Comparison of ENCODE assay signal across 32 cellular contexts in the genomic region with DNA sequence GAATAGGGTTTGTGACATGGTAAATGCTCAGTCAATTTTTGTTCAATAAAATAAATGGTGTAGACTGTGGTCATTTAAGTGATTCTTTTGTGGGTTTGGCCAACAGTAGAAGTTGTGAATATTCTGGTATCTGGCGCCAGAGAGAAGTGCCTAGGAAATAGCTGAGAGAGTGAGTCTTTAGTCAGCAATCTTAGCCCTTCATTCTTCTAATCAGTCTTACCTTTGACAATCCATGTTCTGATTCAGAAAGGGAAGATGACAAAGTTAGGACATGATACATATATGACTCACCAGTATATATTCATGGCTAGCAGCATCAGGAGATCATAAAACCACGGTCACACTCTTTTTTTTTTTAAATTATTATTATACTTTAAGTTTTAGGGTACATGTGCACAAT.
DNase-seq lines count a peak whose midpoint lies in the region; ATAC-seq, FAIRE-seq and TF ChIP-seq lines count a peak whose summit lies in the region.
"Had no signal": no experiment of that assay in that cellular context is flagged by ENCODE, and none has a peak within 500 bp of the region (broad histone marks: within the 10 kb centered on the region; RNA-seq: fewer than 3 reads in every experiment).

No MANE protein-coding gene starts in this region.

- no peaks in the 10 kb centered on the region for H3K79me2 ChIP-seq in astrocyte (ENCODE audit: insufficient read depth, low read length)

- peak; percentile 78 for FAIRE-seq in astrocyte (lab: Jason Lieb, UNC)
- FAIRE-seq: A549, endometrium, GM12891 had no signal

- H3K9me3 ChIP-seq in astrocyte (ENCODE audit: insufficient read depth, low read depth, low read length): no peaks in the 10 kb centered on the region
- H3K9me3 ChIP-seq: A549, Caco-2, left lung, psoas muscle, upper lobe of left lung had no signal

- ATAC-seq in GM21390 (IDR thresholded peaks at IDR 0.05; ENCODE audit: unreplicated experiment): no peak
- no peak for ATAC-seq in WTC11
- no peak for ATAC-seq in GM21723 (IDR thresholded peaks at IDR 0.05; ENCODE audit: unreplicated experiment)
- ATAC-seq: A549; activated T-cell treated with anti-CD3 and anti-CD28 coated beads, Interleukin-2, amount 50 U/mL, for 72 hours; heart right ventricle; left lung; Panc1; psoas muscle had no signal

- POLR2A ChIA-PET in WTC11 (lab: Charles Lee): no interaction called here

- CTCF ChIA-PET in WTC11 (lab: Charles Lee): no interaction called here

- intact Hi-C loops in CD14-positive monocyte (cut with micrococcal nuclease): no loop called here

- H3K27ac Mint-ChIP-seq in astrocyte (ENCODE audit: unreplicated experiment) (no peak overlapping the region), CD14-positive monocyte (no peak overlapping the region), WTC11 (no peak overlapping the region)
- H3K27ac Mint-ChIP-seq: activated naive CD4-positive, alpha-beta T cell treated with anti-CD3 and anti-CD28 coated beads for 36 hours; activated T-cell treated with anti-CD3 and anti-CD28 coated beads, Interleukin-2, amount 50 U/mL, for 72 hours; naive B cell had no signal

- H3K9me3 Mint-ChIP-seq in astrocyte (ENCODE audit: unreplicated experiment): no peaks in the 10 kb centered on the region
- peaks cover 0 to 2% (median 0%) of the 10 kb centered on the region in 7 donors for H3K9me3 Mint-ChIP-seq in CD14-positive monocyte
- peaks cover 7% of the 10 kb centered on the region for H3K9me3 Mint-ChIP-seq in WTC11
- H3K9me3 Mint-ChIP-seq: activated naive CD4-positive, alpha-beta T cell treated with anti-CD3 and anti-CD28 coated beads for 36 hours had no signal

- H3K36me3 Mint-ChIP-seq in astrocyte (ENCODE audit: low read depth, unreplicated experiment): no peaks in the 10 kb centered on the region
- H3K36me3 Mint-ChIP-seq in CD14-positive monocyte: no peaks in the 10 kb centered on the region
- peaks cover 3% of the 10 kb centered on the region; the same call in 1 of the 2 replicates for H3K36me3 Mint-ChIP-seq in WTC11
- H3K36me3 Mint-ChIP-seq: naive B cell had no signal

- no peak overlapping the region for H3K4me3 ChIP-seq in astrocyte (ENCODE audit: insufficient read depth, low read depth, low read length)
- H3K4me3 ChIP-seq: A549; BLaER1 treated with 17β-estradiol and CSF1 and Interleukin-3, amounts not matched to agents 10 nM and 100 nM; heart right ventricle; left lung; psoas muscle; upper lobe of left lung had no signal

- H3K4me2 ChIP-seq in astrocyte (ENCODE audit: low read length): no peak overlapping the region
- H3K4me2 ChIP-seq: A549; BLaER1 treated with 17β-estradiol and CSF1 and Interleukin-3, amounts not matched to agents 10 nM and 100 nM had no signal

- H3K27me3 Mint-ChIP-seq in astrocyte (ENCODE audit: low read depth, unreplicated experiment): no peaks in the 10 kb centered on the region
- no peaks in the 10 kb centered on the region for H3K27me3 Mint-ChIP-seq in CD14-positive monocyte (ENCODE audit: low read depth in 3 of 3)
- H3K27me3 Mint-ChIP-seq in WTC11 (ENCODE audit: low read depth): no peaks in the 10 kb centered on the region
- H3K27me3 Mint-ChIP-seq: central memory CD8-positive, alpha-beta T cell; naive B cell had no signal

- no peak overlapping the region for H2AFZ ChIP-seq in astrocyte (ENCODE audit: low read depth, low read length)

- H3K27me3 ChIP-seq in astrocyte (ENCODE audit: insufficient read depth, low read length): no peaks in the 10 kb centered on the region
- H3K27me3 ChIP-seq: BLaER1 treated with 17β-estradiol and CSF1 and Interleukin-3, amounts not matched to agents 10 nM and 100 nM; heart right ventricle; left lung; upper lobe of left lung had no signal

- peak; percentile 75 for DNase-seq in EH (ENCODE audit: low read depth)
- peak; percentile 39 for DNase-seq in M059J (ENCODE audit: low read depth)
- DNase-seq in astrocyte (ENCODE audit: low read depth): peak; percentile 80
- peak; percentile 38 for DNase-seq in iris pigment epithelial cell (ENCODE audit: low read depth)
- no peak for DNase-seq in CD14-positive monocyte (ENCODE audit: low spot score)
- no peak for DNase-seq in WTC11 (ENCODE audit: low spot score)
- DNase-seq: activated CD4-positive, alpha-beta T cell treated with anti-CD3 and anti-CD28 coated beads for 48 hours; activated naive CD4-positive, alpha-beta T cell treated with anti-CD3 and anti-CD28 coated beads for 36 hours; activated T-cell treated with anti-CD3 and anti-CD28 coated beads, Interleukin-2, amount 50 U/mL, for 72 hours; amygdala; Caco-2; dermis blood vessel endothelial cell; DMS79 treated with DMSO at 0.1 percent for 48 hours; heart right ventricle; KBM-7; left lung; MV-4-11; naive B cell; NCI-H2171; NCI-H524; psoas muscle; stimulated activated CD8-positive, alpha-beta memory T cell treated with anti-CD3 and anti-CD28 coated beads, Interleukin-4, amount 100 ng/mL, for 48 hours; T-helper 2 cell; upper lobe of left lung had no signal

- H3K36me3 ChIP-seq in astrocyte (ENCODE audit: insufficient read depth, low read length): no peaks in the 10 kb centered on the region
- H3K36me3 ChIP-seq: heart right ventricle, left lung, upper lobe of left lung had no signal

- no peak for TF ChIP-seq CTCF in astrocyte (IDR thresholded peaks at IDR 0.05; ENCODE audit: insufficient read depth, low read depth, low read length)
- TF ChIP-seq CTCF in CD14-positive monocyte (IDR thresholded peaks at IDR 0.05): no peak
- no peak for TF ChIP-seq CTCF in WTC11 (IDR thresholded peaks at IDR 0.05)

- H4K20me1 ChIP-seq in astrocyte (ENCODE audit: insufficient read depth, low read length): no peaks in the 10 kb centered on the region

- no peak overlapping the region for H3K9ac ChIP-seq in astrocyte (ENCODE audit: low read length)
- H3K9ac ChIP-seq: BLaER1 treated with 17β-estradiol and CSF1 and Interleukin-3, amounts not matched to agents 10 nM and 100 nM had no signal

- no peaks in the 10 kb centered on the region for H3K4me1 ChIP-seq in astrocyte (ENCODE audit: insufficient read depth, low read length)
- H3K4me1 ChIP-seq: A549, Caco-2, heart right ventricle, left lung, psoas muscle, upper lobe of left lung had no signal

- H3K4me3 Mint-ChIP-seq in astrocyte (ENCODE audit: unreplicated experiment) (no peak overlapping the region), CD14-positive monocyte (no peak overlapping the region), WTC11 (no peak overlapping the region)
- H3K4me3 Mint-ChIP-seq: activated naive CD4-positive, alpha-beta T cell treated with anti-CD3 and anti-CD28 coated beads for 36 hours; activated T-cell treated with anti-CD3 and anti-CD28 coated beads, Interleukin-2, amount 50 U/mL, for 72 hours; central memory CD8-positive, alpha-beta T cell; naive B cell had no signal

- H3K27ac ChIP-seq in astrocyte (ENCODE audit: low read depth, low read length): no peak overlapping the region
- H3K27ac ChIP-seq: A549; BLaER1 treated with 17β-estradiol and CSF1 and Interleukin-3, amounts not matched to agents 10 nM and 100 nM; heart right ventricle; left lung; psoas muscle; upper lobe of left lung had no signal

- H3K4me1 Mint-ChIP-seq in astrocyte (ENCODE audit: low read depth, unreplicated experiment) (peaks cover 11% of the 10 kb centered on the region), CD14-positive monocyte (no peaks in the 10 kb centered on the region), WTC11 (peaks cover 23% of the 10 kb centered on the region)
- H3K4me1 Mint-ChIP-seq: central memory CD8-positive, alpha-beta T cell; naive B cell had no signal

TF ChIP-seq in WTC11, 78 proteins besides CTCF, POLR2A, EP300 and RAD21 (continues in another document):
- TF ChIP-seq, protein P1, sequence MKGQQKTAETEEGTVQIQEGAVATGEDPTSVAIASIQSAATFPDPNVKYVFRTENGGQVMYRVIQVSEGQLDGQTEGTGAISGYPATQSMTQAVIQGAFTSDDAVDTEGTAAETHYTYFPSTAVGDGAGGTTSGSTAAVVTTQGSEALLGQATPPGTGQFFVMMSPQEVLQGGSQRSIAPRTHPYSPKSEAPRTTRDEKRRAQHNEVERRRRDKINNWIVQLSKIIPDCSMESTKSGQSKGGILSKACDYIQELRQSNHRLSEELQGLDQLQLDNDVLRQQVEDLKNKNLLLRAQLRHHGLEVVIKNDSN (CRISPR knock-in tag; IDR thresholded peaks at IDR 0.05): no peak
- TF ChIP-seq, protein P2, sequence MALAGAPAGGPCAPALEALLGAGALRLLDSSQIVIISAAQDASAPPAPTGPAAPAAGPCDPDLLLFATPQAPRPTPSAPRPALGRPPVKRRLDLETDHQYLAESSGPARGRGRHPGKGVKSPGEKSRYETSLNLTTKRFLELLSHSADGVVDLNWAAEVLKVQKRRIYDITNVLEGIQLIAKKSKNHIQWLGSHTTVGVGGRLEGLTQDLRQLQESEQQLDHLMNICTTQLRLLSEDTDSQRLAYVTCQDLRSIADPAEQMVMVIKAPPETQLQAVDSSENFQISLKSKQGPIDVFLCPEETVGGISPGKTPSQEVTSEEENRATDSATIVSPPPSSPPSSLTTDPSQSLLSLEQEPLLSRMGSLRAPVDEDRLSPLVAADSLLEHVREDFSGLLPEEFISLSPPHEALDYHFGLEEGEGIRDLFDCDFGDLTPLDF (CRISPR knock-in tag; IDR thresholded peaks at IDR 0.05): no peak
- no peak for TF ChIP-seq SOX15 (CRISPR knock-in tag; IDR thresholded peaks at IDR 0.05)
- no peak for TF ChIP-seq NR2C2 (CRISPR knock-in tag; IDR thresholded peaks at IDR 0.05)
- no peak for TF ChIP-seq ZNF138 (CRISPR knock-in tag; conservative IDR thresholded peaks at IDR 0.05)
- no peak for TF ChIP-seq JUN (CRISPR knock-in tag; IDR thresholded peaks at IDR 0.05)
- no peak for TF ChIP-seq ESRRA (CRISPR knock-in tag; IDR thresholded peaks at IDR 0.05; ENCODE audit: borderline replicate concordance)
- TF ChIP-seq, protein P3, sequence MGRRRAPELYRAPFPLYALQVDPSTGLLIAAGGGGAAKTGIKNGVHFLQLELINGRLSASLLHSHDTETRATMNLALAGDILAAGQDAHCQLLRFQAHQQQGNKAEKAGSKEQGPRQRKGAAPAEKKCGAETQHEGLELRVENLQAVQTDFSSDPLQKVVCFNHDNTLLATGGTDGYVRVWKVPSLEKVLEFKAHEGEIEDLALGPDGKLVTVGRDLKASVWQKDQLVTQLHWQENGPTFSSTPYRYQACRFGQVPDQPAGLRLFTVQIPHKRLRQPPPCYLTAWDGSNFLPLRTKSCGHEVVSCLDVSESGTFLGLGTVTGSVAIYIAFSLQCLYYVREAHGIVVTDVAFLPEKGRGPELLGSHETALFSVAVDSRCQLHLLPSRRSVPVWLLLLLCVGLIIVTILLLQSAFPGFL (CRISPR knock-in tag; IDR thresholded peaks at IDR 0.05; ENCODE audit: borderline replicate concordance): no peak

Comparison
In these comparisons a context has a peak if more than half of its experiments do, and no peak if none do; other contexts are left out.
1. DNase-seq: peak in EH (single experiment), M059J (single experiment), astrocyte (single experiment) and iris pigment epithelial cell (single experiment); none in CD14-positive monocyte (single experiment) and WTC11 (single experiment).